ENCODE assay signal across 1 cellular context in the genomic region with DNA sequence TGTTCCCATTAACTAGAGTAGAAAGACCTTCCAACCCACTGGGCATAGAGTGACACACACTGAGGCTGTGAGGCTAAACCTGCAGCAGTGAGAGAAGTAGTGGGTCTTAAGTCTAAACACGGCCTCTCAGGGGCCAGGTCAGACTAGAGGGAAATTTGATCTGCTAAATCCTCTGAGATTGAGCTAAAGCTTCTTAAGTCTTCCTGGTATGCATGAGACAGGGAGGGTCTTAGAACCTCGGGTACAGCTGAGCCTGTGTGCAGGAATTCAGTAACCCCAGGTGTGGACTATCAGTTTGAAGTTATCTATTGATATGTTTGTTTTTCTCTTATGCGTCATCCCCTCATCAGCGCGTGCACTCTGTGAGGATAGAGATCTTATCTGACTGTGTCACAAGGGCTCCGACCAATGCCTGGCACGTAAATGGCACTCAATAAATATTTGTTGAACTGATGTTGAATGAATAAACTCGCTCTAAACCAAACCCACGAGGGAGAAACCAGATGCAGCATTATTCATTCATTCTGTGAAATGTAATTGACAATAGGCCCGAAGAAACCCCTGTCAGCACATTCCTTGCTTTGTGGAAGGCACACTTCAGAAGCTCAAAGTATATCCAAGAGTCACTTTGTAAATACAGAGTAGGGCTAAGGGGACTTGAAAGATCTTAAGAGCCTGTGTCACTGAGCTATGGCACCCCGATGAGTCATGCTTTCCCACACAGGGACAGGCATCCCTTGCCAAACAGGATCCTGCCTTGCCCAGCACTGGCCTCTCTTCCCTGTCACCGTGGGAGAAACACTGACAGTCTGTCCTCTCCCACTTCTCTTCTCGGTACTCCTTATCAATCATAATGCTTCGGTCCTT.
TF ChIP-seq lines count a peak whose summit lies in the region.

No MANE protein-coding gene starts in this region.

TF ChIP-seq in HepG2, 621 proteins besides CTCF, POLR2A, EP300 and RAD21 (continued from another document and continues in another):
- TF ChIP-seq TCF7L2 (IDR thresholded peaks at IDR 0.05; ENCODE audit: low read depth, low read length) (peak; percentile 31; the same call in 1 of the 2 replicates), ZFYVE20 (CRISPR knock-in tag; IDR thresholded peaks at IDR 0.05; ENCODE audit: borderline replicate concordance, low read depth) (no peak), HNRNPUL1 (IDR thresholded peaks at IDR 0.05; ENCODE audit: low read depth, low read length) (no peak), BRD4 (CRISPR knock-in tag; IDR thresholded peaks at IDR 0.05) (no peak), NFKB2 (CRISPR knock-in tag; IDR thresholded peaks at IDR 0.05; ENCODE audit: borderline replicate concordance) (no peak), HES4 (CRISPR knock-in tag; IDR thresholded peaks at IDR 0.05; ENCODE audit: borderline replicate concordance) (no peak), RARG (CRISPR knock-in tag; IDR thresholded peaks at IDR 0.05; ENCODE audit: low read depth) (no peak), CENPT (CRISPR knock-in tag; IDR thresholded peaks at IDR 0.05; ENCODE audit: low read depth) (no peak), KLF15 (CRISPR knock-in tag; IDR thresholded peaks at IDR 0.05; ENCODE audit: borderline replicate concordance) (no peak), AGO1 (IDR thresholded peaks at IDR 0.05; ENCODE audit: low read depth, low read length, poor library complexity, severe bottlenecking) (no peak), KMT2A (CRISPR knock-in tag; IDR thresholded peaks at IDR 0.05) (no peak), NFKBIZ (CRISPR knock-in tag; IDR thresholded peaks at IDR 0.05) (no peak), TBX3 (IDR thresholded peaks at IDR 0.05; ENCODE audit: borderline replicate concordance) (peak; percentile 91), TBL1XR1 (IDR thresholded peaks at IDR 0.05; ENCODE audit: borderline replicate concordance, low read length, partially characterized antibody) (no peak), FOSL2 (CRISPR knock-in tag; IDR thresholded peaks at IDR 0.05) (peak; percentile 93), SMARCC2 (IDR thresholded peaks at IDR 0.05) (no peak), GABPB1 (CRISPR knock-in tag; IDR thresholded peaks at IDR 0.05) (no peak)
- TF ChIP-seq, protein P1, sequence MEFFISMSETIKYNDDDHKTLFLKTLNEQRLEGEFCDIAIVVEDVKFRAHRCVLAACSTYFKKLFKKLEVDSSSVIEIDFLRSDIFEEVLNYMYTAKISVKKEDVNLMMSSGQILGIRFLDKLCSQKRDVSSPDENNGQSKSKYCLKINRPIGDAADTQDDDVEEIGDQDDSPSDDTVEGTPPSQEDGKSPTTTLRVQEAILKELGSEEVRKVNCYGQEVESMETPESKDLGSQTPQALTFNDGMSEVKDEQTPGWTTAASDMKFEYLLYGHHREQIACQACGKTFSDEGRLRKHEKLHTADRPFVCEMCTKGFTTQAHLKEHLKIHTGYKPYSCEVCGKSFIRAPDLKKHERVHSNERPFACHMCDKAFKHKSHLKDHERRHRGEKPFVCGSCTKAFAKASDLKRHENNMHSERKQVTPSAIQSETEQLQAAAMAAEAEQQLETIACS (CRISPR knock-in tag; IDR thresholded peaks at IDR 0.05) = no peak
- TF ChIP-seq, protein P2, sequence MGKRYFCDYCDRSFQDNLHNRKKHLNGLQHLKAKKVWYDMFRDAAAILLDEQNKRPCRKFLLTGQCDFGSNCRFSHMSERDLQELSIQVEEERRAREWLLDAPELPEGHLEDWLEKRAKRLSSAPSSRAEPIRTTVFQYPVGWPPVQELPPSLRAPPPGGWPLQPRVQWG (CRISPR knock-in tag; IDR thresholded peaks at IDR 0.05; ENCODE audit: borderline replicate concordance, low read depth) = no peak
- TF ChIP-seq, protein P3, sequence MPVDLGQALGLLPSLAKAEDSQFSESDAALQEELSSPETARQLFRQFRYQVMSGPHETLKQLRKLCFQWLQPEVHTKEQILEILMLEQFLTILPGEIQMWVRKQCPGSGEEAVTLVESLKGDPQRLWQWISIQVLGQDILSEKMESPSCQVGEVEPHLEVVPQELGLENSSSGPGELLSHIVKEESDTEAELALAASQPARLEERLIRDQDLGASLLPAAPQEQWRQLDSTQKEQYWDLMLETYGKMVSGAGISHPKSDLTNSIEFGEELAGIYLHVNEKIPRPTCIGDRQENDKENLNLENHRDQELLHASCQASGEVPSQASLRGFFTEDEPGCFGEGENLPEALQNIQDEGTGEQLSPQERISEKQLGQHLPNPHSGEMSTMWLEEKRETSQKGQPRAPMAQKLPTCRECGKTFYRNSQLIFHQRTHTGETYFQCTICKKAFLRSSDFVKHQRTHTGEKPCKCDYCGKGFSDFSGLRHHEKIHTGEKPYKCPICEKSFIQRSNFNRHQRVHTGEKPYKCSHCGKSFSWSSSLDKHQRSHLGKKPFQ (CRISPR knock-in tag; IDR thresholded peaks at IDR 0.05; ENCODE audit: insufficient replicate concordance) = no peak
- TF ChIP-seq, protein P4, sequence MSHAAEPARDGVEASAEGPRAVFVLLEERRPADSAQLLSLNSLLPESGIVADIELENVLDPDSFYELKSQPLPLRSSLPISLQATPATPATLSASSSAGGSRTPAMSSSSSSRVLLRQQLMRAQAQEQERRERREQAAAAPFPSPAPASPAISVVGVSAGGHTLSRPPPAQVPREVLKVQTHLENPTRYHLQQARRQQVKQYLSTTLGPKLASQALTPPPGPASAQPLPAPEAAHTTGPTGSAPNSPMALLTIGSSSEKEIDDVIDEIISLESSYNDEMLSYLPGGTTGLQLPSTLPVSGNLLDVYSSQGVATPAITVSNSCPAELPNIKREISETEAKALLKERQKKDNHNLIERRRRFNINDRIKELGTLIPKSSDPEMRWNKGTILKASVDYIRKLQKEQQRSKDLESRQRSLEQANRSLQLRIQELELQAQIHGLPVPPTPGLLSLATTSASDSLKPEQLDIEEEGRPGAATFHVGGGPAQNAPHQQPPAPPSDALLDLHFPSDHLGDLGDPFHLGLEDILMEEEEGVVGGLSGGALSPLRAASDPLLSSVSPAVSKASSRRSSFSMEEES (CRISPR knock-in tag; IDR thresholded peaks at IDR 0.05) = peak; percentile 93
- TF ChIP-seq, protein P5, sequence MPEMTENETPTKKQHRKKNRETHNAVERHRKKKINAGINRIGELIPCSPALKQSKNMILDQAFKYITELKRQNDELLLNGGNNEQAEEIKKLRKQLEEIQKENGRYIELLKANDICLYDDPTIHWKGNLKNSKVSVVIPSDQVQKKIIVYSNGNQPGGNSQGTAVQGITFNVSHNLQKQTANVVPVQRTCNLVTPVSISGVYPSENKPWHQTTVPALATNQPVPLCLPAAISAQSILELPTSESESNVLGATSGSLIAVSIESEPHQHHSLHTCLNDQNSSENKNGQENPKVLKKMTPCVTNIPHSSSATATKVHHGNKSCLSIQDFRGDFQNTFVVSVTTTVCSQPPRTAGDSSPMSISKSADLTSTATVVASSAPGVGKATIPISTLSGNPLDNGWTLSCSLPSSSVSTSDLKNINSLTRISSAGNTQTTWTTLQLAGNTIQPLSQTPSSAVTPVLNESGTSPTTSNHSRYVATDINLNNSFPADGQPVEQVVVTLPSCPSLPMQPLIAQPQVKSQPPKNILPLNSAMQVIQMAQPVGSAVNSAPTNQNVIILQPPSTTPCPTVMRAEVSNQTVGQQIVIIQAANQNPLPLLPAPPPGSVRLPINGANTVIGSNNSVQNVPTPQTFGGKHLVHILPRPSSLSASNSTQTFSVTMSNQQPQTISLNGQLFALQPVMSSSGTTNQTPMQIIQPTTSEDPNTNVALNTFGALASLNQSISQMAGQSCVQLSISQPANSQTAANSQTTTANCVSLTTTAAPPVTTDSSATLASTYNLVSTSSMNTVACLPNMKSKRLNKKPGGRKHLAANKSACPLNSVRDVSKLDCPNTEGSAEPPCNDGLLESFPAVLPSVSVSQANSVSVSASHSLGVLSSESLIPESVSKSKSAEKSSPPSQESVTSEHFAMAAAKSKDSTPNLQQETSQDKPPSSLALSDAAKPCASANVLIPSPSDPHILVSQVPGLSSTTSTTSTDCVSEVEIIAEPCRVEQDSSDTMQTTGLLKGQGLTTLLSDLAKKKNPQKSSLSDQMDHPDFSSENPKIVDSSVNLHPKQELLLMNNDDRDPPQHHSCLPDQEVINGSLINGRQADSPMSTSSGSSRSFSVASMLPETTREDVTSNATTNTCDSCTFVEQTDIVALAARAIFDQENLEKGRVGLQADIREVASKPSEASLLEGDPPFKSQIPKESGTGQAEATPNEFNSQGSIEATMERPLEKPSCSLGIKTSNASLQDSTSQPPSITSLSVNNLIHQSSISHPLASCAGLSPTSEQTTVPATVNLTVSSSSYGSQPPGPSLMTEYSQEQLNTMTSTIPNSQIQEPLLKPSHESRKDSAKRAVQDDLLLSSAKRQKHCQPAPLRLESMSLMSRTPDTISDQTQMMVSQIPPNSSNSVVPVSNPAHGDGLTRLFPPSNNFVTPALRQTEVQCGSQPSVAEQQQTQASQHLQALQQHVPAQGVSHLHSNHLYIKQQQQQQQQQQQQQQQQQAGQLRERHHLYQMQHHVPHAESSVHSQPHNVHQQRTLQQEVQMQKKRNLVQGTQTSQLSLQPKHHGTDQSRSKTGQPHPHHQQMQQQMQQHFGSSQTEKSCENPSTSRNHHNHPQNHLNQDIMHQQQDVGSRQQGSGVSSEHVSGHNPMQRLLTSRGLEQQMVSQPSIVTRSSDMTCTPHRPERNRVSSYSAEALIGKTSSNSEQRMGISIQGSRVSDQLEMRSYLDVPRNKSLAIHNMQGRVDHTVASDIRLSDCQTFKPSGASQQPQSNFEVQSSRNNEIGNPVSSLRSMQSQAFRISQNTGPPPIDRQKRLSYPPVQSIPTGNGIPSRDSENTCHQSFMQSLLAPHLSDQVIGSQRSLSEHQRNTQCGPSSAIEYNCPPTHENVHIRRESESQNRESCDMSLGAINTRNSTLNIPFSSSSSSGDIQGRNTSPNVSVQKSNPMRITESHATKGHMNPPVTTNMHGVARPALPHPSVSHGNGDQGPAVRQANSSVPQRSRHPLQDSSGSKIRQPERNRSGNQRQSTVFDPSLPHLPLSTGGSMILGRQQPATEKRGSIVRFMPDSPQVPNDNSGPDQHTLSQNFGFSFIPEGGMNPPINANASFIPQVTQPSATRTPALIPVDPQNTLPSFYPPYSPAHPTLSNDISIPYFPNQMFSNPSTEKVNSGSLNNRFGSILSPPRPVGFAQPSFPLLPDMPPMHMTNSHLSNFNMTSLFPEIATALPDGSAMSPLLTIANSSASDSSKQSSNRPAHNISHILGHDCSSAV (CRISPR knock-in tag; IDR thresholded peaks at IDR 0.05; ENCODE audit: borderline replicate concordance) = no peak
- TF ChIP-seq, protein P6, sequence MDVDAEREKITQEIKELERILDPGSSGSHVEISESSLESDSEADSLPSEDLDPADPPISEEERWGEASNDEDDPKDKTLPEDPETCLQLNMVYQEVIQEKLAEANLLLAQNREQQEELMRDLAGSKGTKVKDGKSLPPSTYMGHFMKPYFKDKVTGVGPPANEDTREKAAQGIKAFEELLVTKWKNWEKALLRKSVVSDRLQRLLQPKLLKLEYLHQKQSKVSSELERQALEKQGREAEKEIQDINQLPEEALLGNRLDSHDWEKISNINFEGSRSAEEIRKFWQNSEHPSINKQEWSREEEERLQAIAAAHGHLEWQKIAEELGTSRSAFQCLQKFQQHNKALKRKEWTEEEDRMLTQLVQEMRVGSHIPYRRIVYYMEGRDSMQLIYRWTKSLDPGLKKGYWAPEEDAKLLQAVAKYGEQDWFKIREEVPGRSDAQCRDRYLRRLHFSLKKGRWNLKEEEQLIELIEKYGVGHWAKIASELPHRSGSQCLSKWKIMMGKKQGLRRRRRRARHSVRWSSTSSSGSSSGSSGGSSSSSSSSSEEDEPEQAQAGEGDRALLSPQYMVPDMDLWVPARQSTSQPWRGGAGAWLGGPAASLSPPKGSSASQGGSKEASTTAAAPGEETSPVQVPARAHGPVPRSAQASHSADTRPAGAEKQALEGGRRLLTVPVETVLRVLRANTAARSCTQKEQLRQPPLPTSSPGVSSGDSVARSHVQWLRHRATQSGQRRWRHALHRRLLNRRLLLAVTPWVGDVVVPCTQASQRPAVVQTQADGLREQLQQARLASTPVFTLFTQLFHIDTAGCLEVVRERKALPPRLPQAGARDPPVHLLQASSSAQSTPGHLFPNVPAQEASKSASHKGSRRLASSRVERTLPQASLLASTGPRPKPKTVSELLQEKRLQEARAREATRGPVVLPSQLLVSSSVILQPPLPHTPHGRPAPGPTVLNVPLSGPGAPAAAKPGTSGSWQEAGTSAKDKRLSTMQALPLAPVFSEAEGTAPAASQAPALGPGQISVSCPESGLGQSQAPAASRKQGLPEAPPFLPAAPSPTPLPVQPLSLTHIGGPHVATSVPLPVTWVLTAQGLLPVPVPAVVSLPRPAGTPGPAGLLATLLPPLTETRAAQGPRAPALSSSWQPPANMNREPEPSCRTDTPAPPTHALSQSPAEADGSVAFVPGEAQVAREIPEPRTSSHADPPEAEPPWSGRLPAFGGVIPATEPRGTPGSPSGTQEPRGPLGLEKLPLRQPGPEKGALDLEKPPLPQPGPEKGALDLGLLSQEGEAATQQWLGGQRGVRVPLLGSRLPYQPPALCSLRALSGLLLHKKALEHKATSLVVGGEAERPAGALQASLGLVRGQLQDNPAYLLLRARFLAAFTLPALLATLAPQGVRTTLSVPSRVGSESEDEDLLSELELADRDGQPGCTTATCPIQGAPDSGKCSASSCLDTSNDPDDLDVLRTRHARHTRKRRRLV (CRISPR knock-in tag; IDR thresholded peaks at IDR 0.05) = no peak
- TF ChIP-seq, protein P7, sequence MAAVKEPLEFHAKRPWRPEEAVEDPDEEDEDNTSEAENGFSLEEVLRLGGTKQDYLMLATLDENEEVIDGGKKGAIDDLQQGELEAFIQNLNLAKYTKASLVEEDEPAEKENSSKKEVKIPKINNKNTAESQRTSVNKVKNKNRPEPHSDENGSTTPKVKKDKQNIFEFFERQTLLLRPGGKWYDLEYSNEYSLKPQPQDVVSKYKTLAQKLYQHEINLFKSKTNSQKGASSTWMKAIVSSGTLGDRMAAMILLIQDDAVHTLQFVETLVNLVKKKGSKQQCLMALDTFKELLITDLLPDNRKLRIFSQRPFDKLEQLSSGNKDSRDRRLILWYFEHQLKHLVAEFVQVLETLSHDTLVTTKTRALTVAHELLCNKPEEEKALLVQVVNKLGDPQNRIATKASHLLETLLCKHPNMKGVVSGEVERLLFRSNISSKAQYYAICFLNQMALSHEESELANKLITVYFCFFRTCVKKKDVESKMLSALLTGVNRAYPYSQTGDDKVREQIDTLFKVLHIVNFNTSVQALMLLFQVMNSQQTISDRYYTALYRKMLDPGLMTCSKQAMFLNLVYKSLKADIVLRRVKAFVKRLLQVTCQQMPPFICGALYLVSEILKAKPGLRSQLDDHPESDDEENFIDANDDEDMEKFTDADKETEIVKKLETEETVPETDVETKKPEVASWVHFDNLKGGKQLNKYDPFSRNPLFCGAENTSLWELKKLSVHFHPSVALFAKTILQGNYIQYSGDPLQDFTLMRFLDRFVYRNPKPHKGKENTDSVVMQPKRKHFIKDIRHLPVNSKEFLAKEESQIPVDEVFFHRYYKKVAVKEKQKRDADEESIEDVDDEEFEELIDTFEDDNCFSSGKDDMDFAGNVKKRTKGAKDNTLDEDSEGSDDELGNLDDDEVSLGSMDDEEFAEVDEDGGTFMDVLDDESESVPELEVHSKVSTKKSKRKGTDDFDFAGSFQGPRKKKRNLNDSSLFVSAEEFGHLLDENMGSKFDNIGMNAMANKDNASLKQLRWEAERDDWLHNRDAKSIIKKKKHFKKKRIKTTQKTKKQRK (IDR thresholded peaks at IDR 0.05; ENCODE audit: low read length) = no peak
